In the genomic region with DNA sequence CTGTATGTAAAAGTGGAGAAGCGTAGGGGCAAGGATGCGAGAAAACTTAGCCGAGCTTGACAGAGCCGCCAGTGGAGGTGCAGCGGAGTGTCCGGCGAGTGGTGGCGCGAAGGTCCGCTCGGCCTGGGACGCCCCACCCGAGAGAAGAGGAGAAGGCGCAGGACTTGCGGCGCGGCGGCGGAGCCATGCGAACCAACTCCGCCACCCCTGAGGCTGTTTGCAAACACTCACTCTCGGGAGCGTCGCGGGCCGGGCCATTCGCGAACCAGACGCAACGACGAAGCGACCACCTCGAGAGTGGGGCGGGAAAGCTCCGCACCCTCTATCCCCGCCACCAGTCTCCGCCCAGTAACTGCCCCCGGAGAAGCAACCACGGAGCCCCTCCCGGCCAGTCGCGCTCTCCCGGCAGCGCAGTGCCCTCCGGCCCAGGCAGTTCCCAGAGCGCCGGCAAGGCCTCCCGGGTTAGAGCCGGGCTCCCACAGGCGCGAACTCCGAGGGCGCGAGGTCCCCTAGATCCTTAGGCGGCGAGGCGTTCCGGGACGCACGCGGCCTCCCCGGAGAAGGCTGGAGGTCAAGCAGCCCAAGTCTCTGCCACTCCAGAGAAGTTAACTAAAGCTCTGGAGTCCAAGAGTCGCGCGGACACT, we compare ENCODE assay signal across 12 cellular contexts. TPM values are rescaled to one million over a fixed set of nuclear protein-coding genes. Genes with fewer than 3 reads are reported as not detected.
DNase-seq lines count a peak whose midpoint lies in the region; ATAC-seq and TF ChIP-seq lines count a peak whose summit lies in the region.
"Had no signal": no experiment of that assay in that cellular context is flagged by ENCODE, and none has a peak within 500 bp of the region (broad histone marks: within the 10 kb centered on the region; RNA-seq: fewer than 3 reads in every experiment).

No MANE protein-coding gene starts in this region.

- intact Hi-C loops in aorta (cut with DNase I), result loop anchor here in 1 of 2 donors (10.0 kb wide), 1 partner anchor 295 kb away; no protein-coding TSS in a partner anchor

- H3K4me1 ChIP-seq in muscle layer of duodenum (ENCODE audit: control insufficient read depth in 1 of 2, insufficient read depth in 2 of 2, low read length in 2 of 2), result no peaks in the 10 kb centered on the region
- H3K4me1 ChIP-seq in aorta (ENCODE audit: control insufficient read depth in 1 of 2, insufficient read depth in 2 of 2, low read length in 2 of 2), result peaks cover 0 to 2% of the 10 kb centered on the region in 2 donors

- no peaks in the 10 kb centered on the region for H3K9me3 ChIP-seq in muscle layer of duodenum (ENCODE audit: control insufficient read depth in 1 of 2, low read length in 2 of 2)
- no peaks in the 10 kb centered on the region for H3K9me3 ChIP-seq in aorta (ENCODE audit: control insufficient read depth, low read length)

- no peak for DNase-seq in activated naive CD4-positive, alpha-beta T cell treated with anti-CD3 and anti-CD28 coated beads, Interleukin-2, amount 10 ng/mL, durations not matched to agents 7 days and 5 days
- DNase-seq in fibroblast of the aortic adventitia (ENCODE audit: low read depth), result no peak
- peak; percentile 42 to 76 for DNase-seq in aorta
- DNase-seq: 8988T, immature natural killer cell, NCI-H1048 had no signal

- H3K27me3 ChIP-seq in muscle layer of duodenum (ENCODE audit: low read depth, low read length) (no peaks in the 10 kb centered on the region), aorta (ENCODE audit: control insufficient read depth in 1 of 2, insufficient read depth in 2 of 2, low read length in 1 of 2) (no peaks in the 10 kb centered on the region)

- H3K27me3 Mint-ChIP-seq in activated naive CD4-positive, alpha-beta T cell treated with anti-CD3 and anti-CD28 coated beads, Interleukin-2, amount 50 U/mL, for 24 hours, result no peaks in the 10 kb centered on the region
- no peaks in the 10 kb centered on the region for H3K27me3 Mint-ChIP-seq in activated naive CD4-positive, alpha-beta T cell treated with anti-CD3 and anti-CD28 coated beads, Interleukin-2, amount 10 ng/mL, durations not matched to agents 7 days and 5 days

- peaks cover 4% of the 10 kb centered on the region for H3K4me1 Mint-ChIP-seq in activated naive CD4-positive, alpha-beta T cell treated with anti-CD3 and anti-CD28 coated beads, Interleukin-2, amount 50 U/mL, for 24 hours
- no peaks in the 10 kb centered on the region for H3K4me1 Mint-ChIP-seq in activated naive CD4-positive, alpha-beta T cell treated with anti-CD3 and anti-CD28 coated beads, Interleukin-2, amount 10 ng/mL, durations not matched to agents 7 days and 5 days

- peaks cover 31% of the 10 kb centered on the region for H3K36me3 Mint-ChIP-seq in activated naive CD4-positive, alpha-beta T cell treated with anti-CD3 and anti-CD28 coated beads, Interleukin-2, amount 50 U/mL, for 24 hours
- peaks cover 39% of the 10 kb centered on the region for H3K36me3 Mint-ChIP-seq in activated naive CD4-positive, alpha-beta T cell treated with anti-CD3 and anti-CD28 coated beads, Interleukin-2, amount 10 ng/mL, durations not matched to agents 7 days and 5 days

- no peaks in the 10 kb centered on the region for H3K36me3 ChIP-seq in muscle layer of duodenum (ENCODE audit: control insufficient read depth in 1 of 2, insufficient read depth in 2 of 2, low read length in 2 of 2)
- no peaks in the 10 kb centered on the region for H3K36me3 ChIP-seq in aorta (ENCODE audit: control insufficient read depth in 1 of 2, insufficient read depth in 2 of 2, low read length in 1 of 2)

- CTCF ChIA-PET in activated naive CD4-positive, alpha-beta T cell treated with anti-CD3 and anti-CD28 coated beads, Interleukin-2, amount 10 ng/mL, durations not matched to agents 7 days and 5 days (lab: Charles Lee), result no interaction called here

- ATAC-seq in aorta (ENCODE audit: low FRiP score), result peak; percentile 47
- ATAC-seq in HG03045 (IDR thresholded peaks at IDR 0.05; ENCODE audit: unreplicated experiment), result no peak
- no peak for ATAC-seq in GM19351 (IDR thresholded peaks at IDR 0.05; ENCODE audit: unreplicated experiment)
- ATAC-seq in HG03520 (IDR thresholded peaks at IDR 0.05; ENCODE audit: unreplicated experiment), result no peak

- no peak for TF ChIP-seq CTCF in fibroblast of the aortic adventitia (IDR thresholded peaks at IDR 0.05; ENCODE audit: insufficient read depth, low read length)

- peak overlapping the region; percentile 65 for H3K27ac Mint-ChIP-seq in activated naive CD4-positive, alpha-beta T cell treated with anti-CD3 and anti-CD28 coated beads, Interleukin-2, amount 50 U/mL, for 24 hours
- H3K27ac Mint-ChIP-seq in activated naive CD4-positive, alpha-beta T cell treated with anti-CD3 and anti-CD28 coated beads, Interleukin-2, amount 10 ng/mL, durations not matched to agents 7 days and 5 days, result no peak overlapping the region
- H3K27ac Mint-ChIP-seq: immature natural killer cell had no signal

- H3K9me3 Mint-ChIP-seq in activated naive CD4-positive, alpha-beta T cell treated with anti-CD3 and anti-CD28 coated beads, Interleukin-2, amount 50 U/mL, for 24 hours, result no peaks in the 10 kb centered on the region
- H3K9me3 Mint-ChIP-seq in activated naive CD4-positive, alpha-beta T cell treated with anti-CD3 and anti-CD28 coated beads, Interleukin-2, amount 10 ng/mL, durations not matched to agents 7 days and 5 days, result peaks cover 10% of the 10 kb centered on the region
- H3K9me3 Mint-ChIP-seq: immature natural killer cell had no signal

- H3K4me3 ChIP-seq in fibroblast of the aortic adventitia (ENCODE audit: low read depth, low read length), result peak overlapping the region; percentile 26
- H3K4me3 ChIP-seq in muscle layer of duodenum (ENCODE audit: low read depth in 1 of 2, low read length in 2 of 2), result peak overlapping the region; percentile 47 to 66
- H3K4me3 ChIP-seq in aorta (ENCODE audit: low read length in 2 of 2), result peak overlapping the region in 1 of 2 donors; percentile 8
- H3K4me3 ChIP-seq: SK-N-MC had no signal

- no peak overlapping the region for H3K4me3 Mint-ChIP-seq in activated naive CD4-positive, alpha-beta T cell treated with anti-CD3 and anti-CD28 coated beads, Interleukin-2, amount 50 U/mL, for 24 hours
- no peak overlapping the region for H3K4me3 Mint-ChIP-seq in activated naive CD4-positive, alpha-beta T cell treated with anti-CD3 and anti-CD28 coated beads, Interleukin-2, amount 10 ng/mL, durations not matched to agents 7 days and 5 days
- H3K4me3 Mint-ChIP-seq: immature natural killer cell had no signal

- 34 to 38% methylated on average over 64 to 65 of the region's 65 CpGs for WGBS in aorta, 2 donors

- peak overlapping the region; percentile 74 for H3K27ac ChIP-seq in muscle layer of duodenum (ENCODE audit: low read length)
- peak overlapping the region in 1 of 2 donors; percentile 0 for H3K27ac ChIP-seq in aorta (ENCODE audit: low read depth in 1 of 2, low read length in 2 of 2)
- H3K27ac ChIP-seq: SK-N-MC had no signal

RNA-seq across cellular contexts. Expression of a gene that starts 2.2 kb away (rescaled TPM):
- total RNA-seq in fibroblast of the aortic adventitia (ENCODE audit: low replicate concordance) (0.63 TPM in 1 of 2 replicates, not detected in the other), aorta (under 1 TPM; 0.16 to 0.69 TPM)
- polyA plus RNA-seq in aorta, result 1 to 10 TPM in 1 of 2 donors, under 1 TPM in 1; 0.05 to 8.6 TPM
- polyA plus RNA-seq: immature natural killer cell had no signal

Comparison
In these comparisons a context has a peak if more than half of its experiments do, and no peak if none do; other contexts are left out.
1. DNase-seq: peak in aorta (2 of 2); none in activated naive CD4-positive, alpha-beta T cell treated with anti-CD3 and anti-CD28 coated beads, Interleukin-2, amount 10 ng/mL, durations not matched to agents 7 days and 5 days (single experiment) and fibroblast of the aortic adventitia (single experiment).